In the genomic region with DNA sequence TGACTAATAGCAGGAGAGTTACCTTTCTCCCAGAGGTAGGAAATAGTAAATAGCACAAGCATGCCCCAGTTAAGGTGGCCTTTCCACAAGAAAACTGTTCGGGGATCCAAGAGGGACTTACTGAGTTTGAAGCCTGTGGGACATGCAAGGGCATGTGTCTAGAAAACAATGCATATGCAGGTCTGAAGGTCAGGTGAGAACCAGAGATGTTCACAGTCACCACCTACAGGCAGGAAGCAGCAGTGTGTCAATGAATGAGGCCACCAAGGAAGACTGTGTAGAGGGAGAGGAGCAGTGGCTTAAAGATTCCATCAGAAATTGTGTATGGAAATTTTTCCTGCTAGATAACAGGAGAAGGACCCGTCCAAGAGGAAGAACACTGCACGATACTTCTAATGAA, we compare ENCODE assay signal across 9 cellular contexts.
DNase-seq lines count a peak whose midpoint lies in the region; ATAC-seq and TF ChIP-seq lines count a peak whose summit lies in the region.
"Had no signal": no experiment of that assay in that cellular context is flagged by ENCODE, and none has a peak within 500 bp of the region (broad histone marks: within the 10 kb centered on the region; RNA-seq: fewer than 3 reads in every experiment).

No MANE protein-coding gene starts in this region.

- H3K4me3 ChIP-seq in cardiac fibroblast (replicated peaks in 1 of 2; ENCODE audit: low read depth in 2 of 2, low read length in 2 of 2) (no peak overlapping the region), stomach smooth muscle (ENCODE audit: low read length in 2 of 2) (no peak overlapping the region)

- H3K36me3 Mint-ChIP-seq in activated naive CD8-positive, alpha-beta T cell treated with anti-CD3 and anti-CD28 coated beads, Interleukin-2, amount 10 ng/mL, durations not matched to agents 7 days and 5 days: no peaks in the 10 kb centered on the region
- H3K36me3 Mint-ChIP-seq in activated naive CD8-positive, alpha-beta T cell treated with anti-CD3 and anti-CD28 coated beads, Interleukin-2, amount 50 U/mL, for 24 hours (ENCODE audit: low read depth): no peaks in the 10 kb centered on the region
- no peaks in the 10 kb centered on the region for H3K36me3 Mint-ChIP-seq in T-helper 17 cell (ENCODE audit: low read depth)

- no peaks in the 10 kb centered on the region for H3K27me3 ChIP-seq in stomach smooth muscle (ENCODE audit: control insufficient read depth in 1 of 2, insufficient read depth in 2 of 2, low read length in 2 of 2)

- peak; percentile 61 for ATAC-seq in activated naive CD8-positive, alpha-beta T cell treated with anti-CD3 and anti-CD28 coated beads, Interleukin-2, amount 10 ng/mL, durations not matched to agents 7 days and 5 days (ENCODE audit: low read depth)
- ATAC-seq in activated naive CD8-positive, alpha-beta T cell treated with anti-CD3 and anti-CD28 coated beads, Interleukin-2, amount 50 U/mL, for 24 hours: no peak
- peak; percentile 72 for ATAC-seq in HG03175 (IDR thresholded peaks at IDR 0.05; ENCODE audit: unreplicated experiment)
- ATAC-seq in T-helper 17 cell: no peak

- H3K4me3 Mint-ChIP-seq in activated naive CD8-positive, alpha-beta T cell treated with anti-CD3 and anti-CD28 coated beads, Interleukin-2, amount 10 ng/mL, durations not matched to agents 7 days and 5 days: no peak overlapping the region
- no peak overlapping the region for H3K4me3 Mint-ChIP-seq in activated naive CD8-positive, alpha-beta T cell treated with anti-CD3 and anti-CD28 coated beads, Interleukin-2, amount 50 U/mL, for 24 hours
- H3K4me3 Mint-ChIP-seq in T-helper 17 cell: no peak overlapping the region

- no peak for DNase-seq in activated naive CD8-positive, alpha-beta T cell treated with anti-CD3 and anti-CD28 coated beads, Interleukin-2, amount 10 ng/mL, durations not matched to agents 7 days and 5 days
- DNase-seq in activated naive CD8-positive, alpha-beta T cell treated with anti-CD3 and anti-CD28 coated beads, Interleukin-2, amount 50 U/mL, for 24 hours: no peak
- DNase-seq in cardiac fibroblast (ENCODE audit: low read depth in 2 of 2) (peak in 1 of 2 donors; percentile 45), T-helper 17 cell (no peak), NCI-H146 treated with DMSO at 0.1 percent for 48 hours (lab: John Stamatoyannopoulos, UW; ENCODE audit: unreplicated experiment) (no peak)
- no peak for DNase-seq in central memory CD4-positive, alpha-beta T cell
- DNase-seq: NCI-H446 had no signal

- POLR2A ChIA-PET in activated naive CD8-positive, alpha-beta T cell treated with anti-CD3 and anti-CD28 coated beads, Interleukin-2, amount 10 ng/mL, durations not matched to agents 7 days and 5 days (lab: Charles Lee): no interaction called here

- no peaks in the 10 kb centered on the region for H3K9me3 Mint-ChIP-seq in activated naive CD8-positive, alpha-beta T cell treated with anti-CD3 and anti-CD28 coated beads, Interleukin-2, amount 10 ng/mL, durations not matched to agents 7 days and 5 days
- no peaks in the 10 kb centered on the region for H3K9me3 Mint-ChIP-seq in activated naive CD8-positive, alpha-beta T cell treated with anti-CD3 and anti-CD28 coated beads, Interleukin-2, amount 50 U/mL, for 24 hours

- peaks cover 20% of the 10 kb centered on the region in 2 donors for H3K36me3 ChIP-seq in stomach smooth muscle (ENCODE audit: control insufficient read depth in 2 of 2, insufficient read depth in 2 of 2, low read length in 2 of 2)

- peaks cover 52% of the 10 kb centered on the region for H3K4me1 ChIP-seq in stomach smooth muscle (ENCODE audit: control insufficient read depth, insufficient read depth, low read length)

- peak overlapping the region; percentile 83 for H3K27ac ChIP-seq in stomach smooth muscle (ENCODE audit: low read length)

- H3K4me1 Mint-ChIP-seq in activated naive CD8-positive, alpha-beta T cell treated with anti-CD3 and anti-CD28 coated beads, Interleukin-2, amount 10 ng/mL, durations not matched to agents 7 days and 5 days: peaks cover 8% of the 10 kb centered on the region
- H3K4me1 Mint-ChIP-seq in activated naive CD8-positive, alpha-beta T cell treated with anti-CD3 and anti-CD28 coated beads, Interleukin-2, amount 50 U/mL, for 24 hours: no peaks in the 10 kb centered on the region
- no peaks in the 10 kb centered on the region for H3K4me1 Mint-ChIP-seq in T-helper 17 cell

- H3K9me3 ChIP-seq in stomach smooth muscle (ENCODE audit: control insufficient read depth in 2 of 2, low read length in 2 of 2) (no peaks in the 10 kb centered on the region), T-helper 17 cell (ENCODE audit: control insufficient read depth, low read length, poor library complexity, severe bottlenecking) (no peaks in the 10 kb centered on the region)

- H3K27me3 Mint-ChIP-seq in activated naive CD8-positive, alpha-beta T cell treated with anti-CD3 and anti-CD28 coated beads, Interleukin-2, amount 10 ng/mL, durations not matched to agents 7 days and 5 days: no peaks in the 10 kb centered on the region
- no peaks in the 10 kb centered on the region for H3K27me3 Mint-ChIP-seq in activated naive CD8-positive, alpha-beta T cell treated with anti-CD3 and anti-CD28 coated beads, Interleukin-2, amount 50 U/mL, for 24 hours
- peaks cover 7% of the 10 kb centered on the region for H3K27me3 Mint-ChIP-seq in T-helper 17 cell

- H3K27ac Mint-ChIP-seq in activated naive CD8-positive, alpha-beta T cell treated with anti-CD3 and anti-CD28 coated beads, Interleukin-2, amount 10 ng/mL, durations not matched to agents 7 days and 5 days: no peak overlapping the region
- H3K27ac Mint-ChIP-seq in activated naive CD8-positive, alpha-beta T cell treated with anti-CD3 and anti-CD28 coated beads, Interleukin-2, amount 50 U/mL, for 24 hours: no peak overlapping the region
- H3K27ac Mint-ChIP-seq in T-helper 17 cell: no peak overlapping the region

- peak; percentile 42 for TF ChIP-seq CTCF in cardiac fibroblast (IDR thresholded peaks at IDR 0.05; ENCODE audit: low read depth, low read length)

- no peak overlapping the region for H3K9ac ChIP-seq in stomach smooth muscle (ENCODE audit: low read length in 2 of 2)

Comparison
In these comparisons a context has a peak if more than half of its experiments do, and no peak if none do; other contexts are left out.
1. ATAC-seq: peak in activated naive CD8-positive, alpha-beta T cell treated with anti-CD3 and anti-CD28 coated beads, Interleukin-2, amount 10 ng/mL, durations not matched to agents 7 days and 5 days (single experiment) and HG03175 (single experiment); none in activated naive CD8-positive, alpha-beta T cell treated with anti-CD3 and anti-CD28 coated beads, Interleukin-2, amount 50 U/mL, for 24 hours (single experiment) and T-helper 17 cell (single experiment).